13 cellular contexts compared by ENCODE assay signal in genomic region chr7:131224996-131225395, GRCh38.
DNase-seq lines count a peak whose midpoint lies in the region; ATAC-seq and TF ChIP-seq lines count a peak whose summit lies in the region.
"Had no signal": no experiment of that assay in that cellular context is flagged by ENCODE, and none has a peak within 500 bp of the region (broad histone marks: within the 10 kb centered on the region; RNA-seq: fewer than 3 reads in every experiment).

No MANE protein-coding gene starts in this region.

- H3K9ac ChIP-seq in BLaER1 treated with 17β-estradiol and CSF1 and Interleukin-3, amounts not matched to agents 10 nM and 100 nM = no peak overlapping the region

- no peak for TF ChIP-seq CTCF in VCaP (conservative IDR thresholded peaks at IDR 0.05)
- no peak for TF ChIP-seq CTCF in gastrocnemius medialis (IDR thresholded peaks at IDR 0.05 in 4 of 5, conservative IDR thresholded peaks at IDR 0.05 in 1 of 5)

- ATAC-seq in gastrocnemius medialis (peak; percentile 7 to 21), HG03469 (IDR thresholded peaks at IDR 0.05; ENCODE audit: unreplicated experiment) (no peak)
- ATAC-seq: activated CD8-positive, alpha-beta memory T cell treated with anti-CD3 and anti-CD28 coated beads, Interleukin-2, amount 10 ng/mL, durations not matched to agents 7 days and 5 days had no signal

- peaks cover 9 to 47% (median 20%) of the 10 kb centered on the region in 11 experiments; a peak in 17 of 22 replicates for H3K9me3 ChIP-seq in BLaER1 treated with 17β-estradiol and CSF1 and Interleukin-3, amounts not matched to agents 10 nM and 100 nM (replicated peaks in 1 of 11)
- H3K9me3 ChIP-seq in gastrocnemius medialis = no peaks in the 10 kb centered on the region

- H4K20me1 ChIP-seq in BLaER1 treated with 17β-estradiol and CSF1 and Interleukin-3, amounts not matched to agents 10 nM and 100 nM = no peaks in the 10 kb centered on the region

- H3K4me2 ChIP-seq in BLaER1 treated with 17β-estradiol and CSF1 and Interleukin-3, amounts not matched to agents 10 nM and 100 nM = peak overlapping the region in 5 of 11 experiments; percentile 31 to 75 (median 59); a peak in 8 of 22 replicates

- no peak overlapping the region for H3K4me3 ChIP-seq in BLaER1 treated with 17β-estradiol and CSF1 and Interleukin-3, amounts not matched to agents 10 nM and 100 nM
- no peak overlapping the region for H3K4me3 ChIP-seq in gastrocnemius medialis

- intact Hi-C loops in gastrocnemius medialis (cut with DNase I; ENCODE audit: low total_unique reads) = no loop called here

- H3K27me3 ChIP-seq in BLaER1 treated with 17β-estradiol and CSF1 and Interleukin-3, amounts not matched to agents 10 nM and 100 nM = no peaks in the 10 kb centered on the region
- H3K27me3 ChIP-seq in gastrocnemius medialis = no peaks in the 10 kb centered on the region

- DNase-seq in left kidney (ENCODE audit: low read depth, low spot score) (peak; percentile 23), gastrocnemius medialis (no peak), foreskin melanocyte (no peak), RPMI8226 (no peak), nucleus accumbens (lab: John Stamatoyannopoulos, UW) (no peak)
- DNase-seq: activated CD8-positive, alpha-beta memory T cell treated with anti-CD3 and anti-CD28 coated beads, Interleukin-2, amount 10 ng/mL, durations not matched to agents 7 days and 5 days; activated gamma-delta T cell treated with Interleukin-2 at 50 U/mL for 16 hours; GF-D8; NCI-H1092 treated with DMSO at 0.1 percent for 48 hours; stimulated activated CD4-positive, alpha-beta T cell treated with anti-CD3 and anti-CD28 coated beads, Interleukin-4, amount 100 ng/mL, for 4 hours had no signal

- TF ChIP-seq POLR2A in gastrocnemius medialis (IDR thresholded peaks at IDR 0.05) = no peak

- H3K4me1 ChIP-seq in BLaER1 treated with 17β-estradiol and CSF1 and Interleukin-3, amounts not matched to agents 10 nM and 100 nM = peaks cover 14 to 35% (median 29%) of the 10 kb centered on the region in 10 experiments
- peaks cover 0 to 27% of the 10 kb centered on the region in 2 donors for H3K4me1 ChIP-seq in gastrocnemius medialis

- H3K27ac ChIP-seq in BLaER1 treated with 17β-estradiol and CSF1 and Interleukin-3, amounts not matched to agents 10 nM and 100 nM = peak overlapping the region in 9 of 11 experiments; percentile 2 to 60 (median 53); a peak in 16 of 22 replicates
- H3K27ac ChIP-seq in VCaP = peak overlapping the region; percentile 65; the same call in 1 of the 2 replicates
- peak overlapping the region in 2 of 4 donors; percentile 44 to 45 for H3K27ac ChIP-seq in gastrocnemius medialis

- in situ Hi-C loops in gastrocnemius medialis (cut with MboI; ENCODE audit: low sequenced_read_pairs in 4 of 4) = no loop called here

- H3K36me3 ChIP-seq in BLaER1 treated with 17β-estradiol and CSF1 and Interleukin-3, amounts not matched to agents 10 nM and 100 nM = peaks cover 0 to 5% (median 0%) of the 10 kb centered on the region in 11 experiments; a peak in 1 of 22 replicates
- no peaks in the 10 kb centered on the region for H3K36me3 ChIP-seq in gastrocnemius medialis
